ENCODE assay signal across 28 cellular contexts in the genomic region with DNA sequence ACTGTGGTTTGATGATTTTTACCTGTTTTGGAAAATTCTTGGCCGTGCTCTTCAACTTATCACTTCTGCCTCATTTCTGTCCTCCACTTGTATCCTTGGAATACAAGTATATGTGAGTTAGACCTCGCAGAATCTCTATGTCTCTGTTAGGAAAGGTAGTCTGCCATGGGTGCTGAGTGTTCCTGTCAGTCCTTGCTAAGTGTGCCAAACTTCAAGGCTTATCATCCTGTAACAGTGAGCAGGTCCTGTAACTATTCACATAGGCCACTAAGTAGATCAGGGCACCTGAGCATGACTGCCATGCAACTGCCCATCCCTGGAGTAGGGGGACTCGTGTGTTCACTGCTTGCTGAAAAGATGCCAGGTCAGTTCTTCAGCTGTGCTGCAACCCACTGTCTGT. TPM values are rescaled to one million over a fixed set of nuclear protein-coding genes. Genes with fewer than 3 reads are reported as not detected.
"Had no signal": no experiment of that assay in that cellular context is flagged by ENCODE, and none has a peak within 500 bp of the region (broad histone marks: within the 10 kb centered on the region; RNA-seq: fewer than 3 reads in every experiment).

No MANE protein-coding gene starts in this region.

- H3K4me1 ChIP-seq: lower lobe of right lung, pancreas, psoas muscle, testis, uterus had no signal

- H3K4me3 ChIP-seq: lower lobe of right lung, pancreas, psoas muscle, skin epidermis, stomach, testis, thyroid gland, transverse colon, upper lobe of left lung, uterus had no signal

- H3K27me3 ChIP-seq: pancreas, testis, thyroid gland, transverse colon, upper lobe of left lung, uterus had no signal

- H3K27ac ChIP-seq: lower lobe of right lung, pancreas, psoas muscle, skin epidermis, stomach, testis, thyroid gland, transverse colon, upper lobe of left lung, uterus had no signal

- H3K4me3 Mint-ChIP-seq: immature natural killer cell; nephron; neural crest cell; stimulated activated naive B cell treated with anti-CD40 and anti-IgM and Interleukin-4, amounts not matched to agents 10 μg/mL and 1 μg/mL and 100 μg/mL, for 72 hours had no signal

- FAIRE-seq: islet of Langerhans, kidney, pancreas had no signal

- H3K9me3 ChIP-seq: lower lobe of right lung, pancreas, psoas muscle, stomach, testis, thyroid gland, transverse colon, upper lobe of left lung, uterus had no signal

- ATAC-seq: lower lobe of right lung; naive thymus-derived CD8-positive, alpha-beta T cell; pancreas; psoas muscle; sciatic nerve; stimulated activated naive B cell treated with anti-CD40 and anti-IgM and Interleukin-4, amounts not matched to agents 10 μg/mL and 1 μg/mL and 100 μg/mL, for 72 hours; stimulated activated naive CD8-positive, alpha-beta T cell treated with anti-CD3 and anti-CD28 coated beads, Interleukin-15, Interleukin-2, amounts not matched to agents 100 U/mL and 50 U/mL, for 24 hours had no signal

- H3K9me3 Mint-ChIP-seq: immature natural killer cell; naive thymus-derived CD8-positive, alpha-beta T cell; neural crest cell; stimulated activated naive B cell treated with anti-CD40 and anti-IgM and Interleukin-4, amounts not matched to agents 10 μg/mL and 1 μg/mL and 100 μg/mL, for 72 hours had no signal

- H3K36me3 ChIP-seq: lower lobe of right lung, pancreas, stomach, thyroid gland, transverse colon, upper lobe of left lung, uterus had no signal

- H3K4me1 Mint-ChIP-seq: nephron had no signal

- DNase-seq: hypothalamus; immature natural killer cell; kidney; mammary epithelial cell; mesenchymal stem cell; naive thymus-derived CD8-positive, alpha-beta T cell; nucleus accumbens; pancreas; posterior cingulate gyrus; psoas muscle; stimulated activated CD4-positive, alpha-beta T cell treated with anti-CD3 and anti-CD28 coated beads, Interleukin-12 subunit alpha, Interleukin-12 subunit beta, amount 100 ng/mL, for 4 hours; stimulated activated CD4-positive, alpha-beta T cell treated with anti-CD3 and anti-CD28 coated beads, Interleukin-15, amount 100 ng/mL, for 24 hours; stimulated activated CD4-positive, alpha-beta T cell treated with anti-CD3 and anti-CD28 coated beads, Interleukin-2, amount 100 ng/mL, for 24 hours; stimulated activated CD4-positive, alpha-beta T cell treated with anti-CD3 and anti-CD28 coated beads, Interleukin-4, amount 100 ng/mL, for 1 hour; stimulated activated naive B cell treated with anti-CD40 and anti-IgM and Interleukin-4, amounts not matched to agents 10 μg/mL and 1 μg/mL and 100 μg/mL, for 72 hours; stimulated activated naive CD8-positive, alpha-beta T cell treated with anti-CD3 and anti-CD28 coated beads, Interleukin-15, Interleukin-2, amounts not matched to agents 100 U/mL and 50 U/mL, for 24 hours; stomach; testis; thyroid gland; transverse colon; upper lobe of left lung; uterus had no signal

- H3K27ac Mint-ChIP-seq: immature natural killer cell; nephron; stimulated activated naive B cell treated with anti-CD40 and anti-IgM and Interleukin-4, amounts not matched to agents 10 μg/mL and 1 μg/mL and 100 μg/mL, for 72 hours had no signal

RNA-seq across cellular contexts. Expression of a gene that starts 24.2 kb away (rescaled TPM):
- total RNA-seq: mammary epithelial cell had no signal

RNA-seq across cellular contexts. Expression of a gene that starts 41.8 kb away (rescaled TPM):
- total RNA-seq: naive thymus-derived CD8-positive, alpha-beta T cell had no signal
- polyA plus RNA-seq: naive thymus-derived CD8-positive, alpha-beta T cell had no signal
